ENCODE assay signal across 14 cellular contexts in the genomic region with DNA sequence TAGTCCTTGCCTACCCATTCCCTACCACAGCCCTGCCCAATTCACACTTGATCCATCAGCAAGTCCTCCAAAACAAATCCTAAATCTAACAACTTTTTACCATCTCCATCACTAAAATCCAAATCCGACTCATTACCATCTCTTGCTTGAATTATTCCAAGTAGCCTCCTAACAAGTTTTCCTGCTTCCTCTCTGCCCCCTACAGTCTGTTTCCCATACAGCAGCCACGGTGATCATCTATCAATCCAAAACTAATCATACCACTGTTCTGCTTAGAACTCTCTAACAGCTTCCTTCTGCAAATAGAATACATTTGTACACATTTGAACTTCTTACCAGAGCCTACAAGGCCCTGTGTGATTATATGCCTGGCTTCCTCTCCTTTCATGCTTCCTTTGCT.
DNase-seq lines count a peak whose midpoint lies in the region; ATAC-seq and TF ChIP-seq lines count a peak whose summit lies in the region.
"Had no signal": no experiment of that assay in that cellular context is flagged by ENCODE, and none has a peak within 500 bp of the region (broad histone marks: within the 10 kb centered on the region; RNA-seq: fewer than 3 reads in every experiment).

No MANE protein-coding gene starts in this region.

- BruUV-seq in HCT116 (replicated peaks; lab: Mats Ljungman, UMichigan) = no TSS peak
- no TSS peak for BruUV-seq in mammary epithelial cell (replicated peaks; lab: Mats Ljungman, UMichigan)

- H3K9me3 ChIP-seq in AG04450 (ENCODE audit: control insufficient read depth, insufficient read depth, low read length) (no peaks in the 10 kb centered on the region), HCT116 (ENCODE audit: control insufficient read depth in 1 of 2, insufficient read depth in 1 of 2, low read depth in 1 of 2, low read length in 2 of 2) (no peaks in the 10 kb centered on the region), mammary epithelial cell (replicated peaks; ENCODE audit: insufficient read depth, low read length) (no peaks in the 10 kb centered on the region), left lung (no peaks in the 10 kb centered on the region)

- no peak overlapping the region for H3K4me3 ChIP-seq in AG04450 (ENCODE audit: low read depth, low read length)
- no peak overlapping the region for H3K4me3 ChIP-seq in HCT116 (replicated peaks in 1 of 2; ENCODE audit: low read depth in 1 of 2, low read length in 2 of 2)
- no peak overlapping the region for H3K4me3 ChIP-seq in mammary epithelial cell (replicated peaks in 1 of 3; ENCODE audit: insufficient read depth in 1 of 3, low read depth in 2 of 3, low read length in 3 of 3)
- H3K4me3 ChIP-seq in left lung = no peak overlapping the region

- no peak for TF ChIP-seq POLR2A in HCT116 (IDR thresholded peaks at IDR 0.05; ENCODE audit: borderline replicate concordance, extremely low read depth, insufficient read depth, insufficient read length)

- no peak overlapping the region for H3K27ac ChIP-seq in AG04450 (ENCODE audit: low read depth, low read length)
- H3K27ac ChIP-seq in HCT116 (ENCODE audit: low read depth, low read length) = no peak overlapping the region
- no peak overlapping the region for H3K27ac ChIP-seq in mammary epithelial cell (ENCODE audit: insufficient read depth, low read depth, low read length)
- H3K27ac ChIP-seq in left lung = no peak overlapping the region

- H3K4me1 ChIP-seq in HCT116 (ENCODE audit: control insufficient read depth in 1 of 2, insufficient read depth in 2 of 2, low read length in 2 of 2) (no peaks in the 10 kb centered on the region), mammary epithelial cell (ENCODE audit: insufficient read depth, low read length) (no peaks in the 10 kb centered on the region), left lung (no peaks in the 10 kb centered on the region)

- WGBS in mammary epithelial cell (ENCODE audit: low coverage, missing lambda C conversion rate) = 58% methylated on average over 2 of the region's 2 CpGs

- no peaks in the 10 kb centered on the region for H4K20me1 ChIP-seq in HCT116 (ENCODE audit: insufficient read depth)
- H4K20me1 ChIP-seq in mammary epithelial cell (ENCODE audit: insufficient read depth, low read length) = peaks cover 2% of the 10 kb centered on the region

- RAD21 ChIA-PET in HCT116 (lab: Charles Lee; ENCODE audit: low non-redundant PET in 1 of 2, low total read pairs in 2 of 2, uncharacterized antibody in 2 of 2, unreplicated experiment in 2 of 2) = no interaction called here

- no peaks in the 10 kb centered on the region for H3K79me2 ChIP-seq in HCT116 (ENCODE audit: insufficient read depth, low read length)
- H3K79me2 ChIP-seq in mammary epithelial cell (ENCODE audit: insufficient read depth, low read length) = no peaks in the 10 kb centered on the region

- CTCF ChIA-PET in AG04450 (lab: Charles Lee) (interaction anchor here (0.6 to 4.3 kb wide), 6 partner anchors 10 to 222 kb away, joined by 3 to 30 read pairs (median 4); no protein-coding TSS in a partner anchor), HCT116 (lab: Charles Lee) (interaction anchor here (1.1 to 1.8 kb wide), 2 partner anchors 10 to 581 kb away, joined by 3 to 6 read pairs; no protein-coding TSS in a partner anchor), mammary epithelial cell (lab: Charles Lee; ENCODE audit: low non-redundant PET) (interaction anchor here (0.6 kb wide), 1 partner anchor 96 kb away, joined by 3 read pairs; no protein-coding TSS in a partner anchor)

- intact Hi-C loops in HCT116 (cut with micrococcal nuclease) (loop anchor here (10.0 kb wide), 1 partner anchor 766 kb away; no protein-coding TSS in a partner anchor), mammary epithelial cell (cut with micrococcal nuclease) (loop anchor here (10.0 kb wide), 1 partner anchor 766 kb away; no protein-coding TSS in a partner anchor), left lung (cut with DNase I) (no loop called here)

- H3K36me3 ChIP-seq in HCT116 (ENCODE audit: control insufficient read depth in 1 of 2, insufficient read depth in 2 of 2, low read length in 2 of 2) (no peaks in the 10 kb centered on the region), mammary epithelial cell (ENCODE audit: insufficient read depth, low read length) (no peaks in the 10 kb centered on the region), left lung (no peaks in the 10 kb centered on the region)

- dilution Hi-C loops in mammary epithelial cell (cut with HindIII; ENCODE audit: low sequenced_read_pairs) = no loop called here

- in situ Hi-C loops in mammary epithelial cell (cut with MboI; ENCODE audit: low sequenced_read_pairs in 2 of 2) = loop anchor here in 1 of 2 donors (25.0 kb wide), 1 partner anchor 781 kb away; no protein-coding TSS in a partner anchor
- in situ Hi-C loops in GM13976 (cut with MboI; ENCODE audit: low sequenced_read_pairs, unreplicated experiment) = no loop called here

- no peak overlapping the region for H3K4me2 ChIP-seq in HCT116 (ENCODE audit: low read length)
- no peak overlapping the region for H3K4me2 ChIP-seq in mammary epithelial cell (ENCODE audit: insufficient read depth, low read depth, low read length)

- DNase-seq in AG04450 (ENCODE audit: low read depth, low spot score) (no peak), HCT116 (ENCODE audit: low read depth, low spot score) (no peak), mammary epithelial cell (peak; percentile 12), left lung (no peak), NCI-H2227 treated with DMSO at 0.1 percent for 48 hours (lab: John Stamatoyannopoulos, UW) (no peak), islet precursor cell (no peak), GM13976 (ENCODE audit: low spot score) (no peak)
- DNase-seq in activated CD4-positive, alpha-beta T cell treated with anti-CD3 and anti-CD28 coated beads, Interleukin-2, amount 50 U/mL, for 48 hours = no peak
- DNase-seq: activated CD4-positive, CD25-positive, alpha-beta regulatory T cell; C1 segment of cervical spinal cord; cortex of kidney; NCI-H2081 treated with DMSO at 0.1 percent for 48 hours had no signal

- H3K9ac ChIP-seq in HCT116 (ENCODE audit: low read length) (no peak overlapping the region), mammary epithelial cell (ENCODE audit: insufficient read depth, low read length) (no peak overlapping the region)

- POLR2A ChIA-PET in AG04450 (lab: Yijun Ruan, JAX) (no interaction called here), HCT116 (lab: Charles Lee) (no interaction called here)

- H2AFZ ChIP-seq in HCT116 (ENCODE audit: low read depth, low read length, poor library complexity, severe bottlenecking) (no peak overlapping the region), mammary epithelial cell (ENCODE audit: low read depth, low read length) (no peak overlapping the region)

- TF ChIP-seq CTCF in AG04450 (IDR thresholded peaks at IDR 0.05; ENCODE audit: low read depth, low read length) = peak; percentile 38
- peak in 2 of 3 experiments; percentile 35 to 41; a peak in 3 of 6 replicates for TF ChIP-seq CTCF in HCT116 (IDR thresholded peaks at IDR 0.05 in 2 of 3, conservative IDR thresholded peaks at IDR 0.05 in 1 of 3; ENCODE audit: borderline replicate concordance in 1 of 3, insufficient read depth in 1 of 3, low read depth in 2 of 3, low read length in 2 of 3)
- peak; percentile 56 to 63 for TF ChIP-seq CTCF in mammary epithelial cell (conservative IDR thresholded peaks at IDR 0.05 in 1 of 2, IDR thresholded peaks at IDR 0.05 in 1 of 2; ENCODE audit: extremely low read depth in 1 of 2, insufficient read depth in 1 of 2, low read depth in 1 of 2, low read length in 2 of 2)
- TF ChIP-seq CTCF in left lung (IDR thresholded peaks at IDR 0.05) = peak; percentile 14 to 27
- TF ChIP-seq CTCF in GM13976 (IDR thresholded peaks at IDR 0.05; ENCODE audit: borderline replicate concordance, control extremely low read depth, extremely low read depth, insufficient read depth, missing control alignments) = no peak

- ATAC-seq in HCT116 (no peak), left lung (no peak)
- ATAC-seq: activated T-helper 17 cell treated with anti-CD3 and anti-CD28 coated beads, Interleukin-2, amount 50 U/mL, for 72 hours; Right ventricle myocardium inferior had no signal

- no peaks in the 10 kb centered on the region for H3K9me2 ChIP-seq in HCT116 (ENCODE audit: insufficient read depth)

- H3K27me3 ChIP-seq in AG04450 (ENCODE audit: control insufficient read depth, insufficient read depth, low read length) (no peaks in the 10 kb centered on the region), HCT116 (ENCODE audit: insufficient read depth, low read length) (0 out of 2 replicates have a peak, but pooled peaks cover 2% of the 10 kb centered on the region), mammary epithelial cell (ENCODE audit: insufficient read depth, low read length) (peaks cover 10% of the 10 kb centered on the region), left lung (no peaks in the 10 kb centered on the region)

- TF ChIP-seq RAD21 in HCT116 (IDR thresholded peaks at IDR 0.05; ENCODE audit: low read depth) = peak; percentile 27; the same call in 1 of the 2 replicates

TF ChIP-seq in HCT116, 20 proteins besides CTCF, POLR2A, EP300 and RAD21:
- TF ChIP-seq, protein P1, sequence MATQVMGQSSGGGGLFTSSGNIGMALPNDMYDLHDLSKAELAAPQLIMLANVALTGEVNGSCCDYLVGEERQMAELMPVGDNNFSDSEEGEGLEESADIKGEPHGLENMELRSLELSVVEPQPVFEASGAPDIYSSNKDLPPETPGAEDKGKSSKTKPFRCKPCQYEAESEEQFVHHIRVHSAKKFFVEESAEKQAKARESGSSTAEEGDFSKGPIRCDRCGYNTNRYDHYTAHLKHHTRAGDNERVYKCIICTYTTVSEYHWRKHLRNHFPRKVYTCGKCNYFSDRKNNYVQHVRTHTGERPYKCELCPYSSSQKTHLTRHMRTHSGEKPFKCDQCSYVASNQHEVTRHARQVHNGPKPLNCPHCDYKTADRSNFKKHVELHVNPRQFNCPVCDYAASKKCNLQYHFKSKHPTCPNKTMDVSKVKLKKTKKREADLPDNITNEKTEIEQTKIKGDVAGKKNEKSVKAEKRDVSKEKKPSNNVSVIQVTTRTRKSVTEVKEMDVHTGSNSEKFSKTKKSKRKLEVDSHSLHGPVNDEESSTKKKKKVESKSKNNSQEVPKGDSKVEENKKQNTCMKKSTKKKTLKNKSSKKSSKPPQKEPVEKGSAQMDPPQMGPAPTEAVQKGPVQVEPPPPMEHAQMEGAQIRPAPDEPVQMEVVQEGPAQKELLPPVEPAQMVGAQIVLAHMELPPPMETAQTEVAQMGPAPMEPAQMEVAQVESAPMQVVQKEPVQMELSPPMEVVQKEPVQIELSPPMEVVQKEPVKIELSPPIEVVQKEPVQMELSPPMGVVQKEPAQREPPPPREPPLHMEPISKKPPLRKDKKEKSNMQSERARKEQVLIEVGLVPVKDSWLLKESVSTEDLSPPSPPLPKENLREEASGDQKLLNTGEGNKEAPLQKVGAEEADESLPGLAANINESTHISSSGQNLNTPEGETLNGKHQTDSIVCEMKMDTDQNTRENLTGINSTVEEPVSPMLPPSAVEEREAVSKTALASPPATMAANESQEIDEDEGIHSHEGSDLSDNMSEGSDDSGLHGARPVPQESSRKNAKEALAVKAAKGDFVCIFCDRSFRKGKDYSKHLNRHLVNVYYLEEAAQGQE (IDR thresholded peaks at IDR 0.05; ENCODE audit: low read depth) = no peak
- TF ChIP-seq YY1 (IDR thresholded peaks at IDR 0.05; ENCODE audit: extremely low read depth, insufficient replicate concordance, low read depth, low read length) = no peak
- TF ChIP-seq ELF1 (IDR thresholded peaks at IDR 0.05; ENCODE audit: borderline replicate concordance, low read depth) = no peak

Comparison
In these comparisons a context has a peak if more than half of its experiments do, and no peak if none do; other contexts are left out.
1. intact Hi-C loops: an anchor here in HCT116 (10.0 kb wide) and mammary epithelial cell (10.0 kb wide); none called in left lung.